2 cellular contexts compared by ENCODE assay signal in genomic region chr11:57219021-57219627, GRCh38.
TF ChIP-seq lines count a peak whose summit lies in the region.

No MANE protein-coding gene starts in this region.

TF ChIP-seq in liver, 16 proteins besides CTCF, POLR2A, EP300 and RAD21:
- TF ChIP-seq FOXA2 (IDR thresholded peaks at IDR 0.05) (no peak), YY1 (IDR thresholded peaks at IDR 0.05) (peak; percentile 37)
TF ChIP-seq in liver: peak in this region for 1.

TF ChIP-seq in HepG2, 621 proteins besides CTCF, POLR2A, EP300 and RAD21:
- TF ChIP-seq HNRNPLL (IDR thresholded peaks at IDR 0.05; ENCODE audit: low read depth, low read length, poor library complexity, severe bottlenecking): no peak
- TF ChIP-seq ISL2 (CRISPR knock-in tag; IDR thresholded peaks at IDR 0.05): no peak
- no peak for TF ChIP-seq SYNCRIP (IDR thresholded peaks at IDR 0.05; ENCODE audit: insufficient read depth, low read depth, low read length)
- TF ChIP-seq ZNF670 (CRISPR knock-in tag; IDR thresholded peaks at IDR 0.05; ENCODE audit: borderline replicate concordance): no peak
- TF ChIP-seq, protein P1, sequence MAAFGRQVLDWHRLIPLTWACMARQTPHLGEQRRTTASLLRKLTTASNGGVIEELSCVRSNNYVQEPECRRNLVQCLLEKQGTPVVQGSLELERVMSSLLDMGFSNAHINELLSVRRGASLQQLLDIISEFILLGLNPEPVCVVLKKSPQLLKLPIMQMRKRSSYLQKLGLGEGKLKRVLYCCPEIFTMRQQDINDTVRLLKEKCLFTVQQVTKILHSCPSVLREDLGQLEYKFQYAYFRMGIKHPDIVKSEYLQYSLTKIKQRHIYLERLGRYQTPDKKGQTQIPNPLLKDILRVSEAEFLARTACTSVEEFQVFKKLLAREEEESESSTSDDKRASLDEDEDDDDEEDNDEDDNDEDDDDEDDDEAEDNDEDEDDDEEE (CRISPR knock-in tag; IDR thresholded peaks at IDR 0.05): no peak
- no peak for TF ChIP-seq SIN3A (IDR thresholded peaks at IDR 0.05; ENCODE audit: borderline replicate concordance, low read depth, low read length)
- TF ChIP-seq NFE2L2 (IDR thresholded peaks at IDR 0.05; ENCODE audit: low read length): no peak
- no peak for TF ChIP-seq ZNF3 (CRISPR knock-in tag; IDR thresholded peaks at IDR 0.05)
- TF ChIP-seq CENPX (CRISPR knock-in tag; IDR thresholded peaks at IDR 0.05): no peak
- no peak for TF ChIP-seq ZBTB38 (CRISPR knock-in tag; IDR thresholded peaks at IDR 0.05)
